In the genomic region with DNA sequence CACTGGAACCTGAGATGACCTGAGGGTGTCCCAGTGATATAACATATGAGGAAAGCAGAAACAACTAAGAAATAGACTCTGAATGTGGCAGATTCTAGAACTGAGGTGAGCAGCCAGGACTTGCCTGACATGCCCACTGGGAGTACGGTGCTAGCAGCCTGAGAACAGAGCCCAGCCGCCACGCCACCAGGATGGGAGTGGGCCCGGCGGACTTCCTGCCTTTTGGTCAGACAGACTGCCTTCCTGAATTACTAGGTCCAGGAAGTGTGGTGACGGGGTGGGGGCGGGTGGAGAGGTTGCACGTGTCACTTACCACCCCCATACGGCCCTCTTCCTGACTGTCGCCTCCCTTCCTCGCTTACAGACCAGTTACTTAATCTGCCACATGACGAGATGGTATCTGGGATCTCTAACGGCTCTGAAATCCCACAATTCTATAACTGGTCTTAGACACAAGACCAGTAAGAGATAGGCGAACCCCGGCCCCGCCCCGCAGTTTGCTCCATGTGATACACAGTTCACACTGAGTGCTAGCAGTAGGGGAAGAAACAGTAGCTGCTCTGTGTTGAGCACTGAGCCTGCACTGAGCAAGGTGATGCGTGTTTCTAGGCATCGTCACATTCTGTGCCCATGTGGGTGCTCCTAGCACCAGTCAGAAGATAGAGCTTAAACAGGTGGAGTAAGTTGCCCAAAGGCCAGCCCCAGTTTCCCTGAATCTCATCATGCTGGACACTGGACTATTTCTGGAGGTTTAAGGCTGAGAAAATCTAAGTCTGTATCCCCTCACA, we compare ENCODE assay signal across 7 cellular contexts.
DNase-seq lines count a peak whose midpoint lies in the region; ATAC-seq and TF ChIP-seq lines count a peak whose summit lies in the region.

No MANE protein-coding gene starts in this region.

- H3K27ac ChIP-seq in SK-N-SH (ENCODE audit: low read depth in 2 of 2, low read length in 1 of 2) (peak overlapping the region in 1 of 2 experiments; percentile 90; a peak in 2 of 4 replicates), mesodermal cell (ENCODE audit: low read depth, low read length, severe bottlenecking) (peak overlapping the region; percentile 1)

- peaks cover 18% of the 10 kb centered on the region for H3K4me1 Mint-ChIP-seq in activated naive CD8-positive, alpha-beta T cell (ENCODE audit: low read depth)

- no peaks in the 10 kb centered on the region for H3K36me3 ChIP-seq in SK-N-SH (replicated peaks in 1 of 2; ENCODE audit: control insufficient read depth in 1 of 2, insufficient read depth in 2 of 2, low read length in 1 of 2)
- no peaks in the 10 kb centered on the region for H3K36me3 ChIP-seq in mesodermal cell (ENCODE audit: control insufficient read depth, insufficient read depth, low read length)

- WGBS in SK-N-SH (ENCODE audit: low lambda C conversion rate): 57% methylated on average over 11 of the region's 19 CpGs
- WGBS in mesodermal cell (ENCODE audit: insufficient coverage in 2 of 2), 2 experiments: 66 to 69% methylated on average over 14 to 19 of the region's 19 CpGs

- H3K4me3 ChIP-seq in SK-N-SH (ENCODE audit: low read depth in 2 of 2, low read length in 1 of 2): no peak overlapping the region
- H3K4me3 ChIP-seq in mesodermal cell (ENCODE audit: extremely low read depth, insufficient read depth, low read length, poor library complexity, severe bottlenecking): no peak overlapping the region

- H3K9me2 ChIP-seq in SK-N-SH: no peaks in the 10 kb centered on the region

- peaks cover 7% of the 10 kb centered on the region for H3K27me3 ChIP-seq in SK-N-SH (ENCODE audit: insufficient read depth)

- H3K9me3 ChIP-seq in SK-N-SH: no peaks in the 10 kb centered on the region
- peaks cover 10% of the 10 kb centered on the region for H3K9me3 ChIP-seq in mesodermal cell (ENCODE audit: control insufficient read depth, low read length)

- POLR2A ChIA-PET in SK-N-SH (lab: Yijun Ruan, JAX): interaction anchor here (0.8 to 1.1 kb wide), 4 partner anchors 10 to 18 kb away, joined by 3 to 5 read pairs (median 3); no protein-coding TSS in a partner anchor

- H3K9me3 Mint-ChIP-seq in activated naive CD8-positive, alpha-beta T cell (ENCODE audit: low read depth): peaks cover 5% of the 10 kb centered on the region

- peak overlapping the region; percentile 69 for H3K4me3 Mint-ChIP-seq in activated naive CD8-positive, alpha-beta T cell

- CTCF ChIA-PET in SK-N-SH (lab: Yijun Ruan, JAX): interaction anchor here (0.6 to 2.2 kb wide), 5 partner anchors 16 to 474 kb away, joined by 3 to 5 read pairs (median 4); no protein-coding TSS in a partner anchor

- no peak; the same call in 1 of the 2 replicates for TF ChIP-seq RAD21 in SK-N-SH (IDR thresholded peaks at IDR 0.05; ENCODE audit: low read length)

- H3K4me2 ChIP-seq in SK-N-SH: no peak overlapping the region

- peaks cover 2% of the 10 kb centered on the region for H3K36me3 Mint-ChIP-seq in activated naive CD8-positive, alpha-beta T cell

- no peak for TF ChIP-seq CTCF in SK-N-SH (IDR thresholded peaks at IDR 0.05)

- H3K4me1 ChIP-seq in SK-N-SH (ENCODE audit: control insufficient read depth in 1 of 2, insufficient read depth in 2 of 2, low read depth in 1 of 2, low read length in 1 of 2) (peaks cover 0 to 40% of the 10 kb centered on the region in 2 experiments; a peak in 3 of 4 replicates), mesodermal cell (ENCODE audit: control insufficient read depth, insufficient read depth, low read length, poor library complexity, severe bottlenecking) (peaks cover 5% of the 10 kb centered on the region)

- H3K9ac ChIP-seq in SK-N-SH: no peak overlapping the region

- peak; percentile 60 for DNase-seq in H4 (ENCODE audit: low spot score)
- peak; percentile 71 for DNase-seq in SK-N-SH
- peak in 5 of 6 experiments; percentile 9 to 47 (median 29) for DNase-seq in stimulated activated naive CD4-positive, alpha-beta T cell (lab: John Stamatoyannopoulos, UW)
- DNase-seq in NCI-H187 treated with DMSO at 0.1 percent for 48 hours (lab: John Stamatoyannopoulos, UW): no peak

- H3F3A ChIP-seq in SK-N-SH (replicated peaks; ENCODE audit: insufficient read depth): no peaks in the 10 kb centered on the region

- H3K79me2 ChIP-seq in SK-N-SH (ENCODE audit: insufficient read depth): no peaks in the 10 kb centered on the region

- no peak overlapping the region for H2AFZ ChIP-seq in SK-N-SH (ENCODE audit: low read depth)

- peak in 1 of 2 experiments; percentile 57; a peak in 1 of 4 replicates for TF ChIP-seq EP300 in SK-N-SH (IDR thresholded peaks at IDR 0.05; ENCODE audit: borderline replicate concordance in 1 of 2, low read depth in 1 of 2, low read length in 1 of 2)

- no peaks in the 10 kb centered on the region for H4K20me1 ChIP-seq in SK-N-SH (ENCODE audit: insufficient read depth)

- no peaks in the 10 kb centered on the region for H3K27me3 Mint-ChIP-seq in activated naive CD8-positive, alpha-beta T cell

- no peak for ATAC-seq in GM18520 (IDR thresholded peaks at IDR 0.05; ENCODE audit: unreplicated experiment)

- peak overlapping the region; percentile 82 for H3K27ac Mint-ChIP-seq in activated naive CD8-positive, alpha-beta T cell

TF ChIP-seq in SK-N-SH, 30 proteins besides CTCF, POLR2A, EP300 and RAD21:
- TF ChIP-seq, protein P1, sequence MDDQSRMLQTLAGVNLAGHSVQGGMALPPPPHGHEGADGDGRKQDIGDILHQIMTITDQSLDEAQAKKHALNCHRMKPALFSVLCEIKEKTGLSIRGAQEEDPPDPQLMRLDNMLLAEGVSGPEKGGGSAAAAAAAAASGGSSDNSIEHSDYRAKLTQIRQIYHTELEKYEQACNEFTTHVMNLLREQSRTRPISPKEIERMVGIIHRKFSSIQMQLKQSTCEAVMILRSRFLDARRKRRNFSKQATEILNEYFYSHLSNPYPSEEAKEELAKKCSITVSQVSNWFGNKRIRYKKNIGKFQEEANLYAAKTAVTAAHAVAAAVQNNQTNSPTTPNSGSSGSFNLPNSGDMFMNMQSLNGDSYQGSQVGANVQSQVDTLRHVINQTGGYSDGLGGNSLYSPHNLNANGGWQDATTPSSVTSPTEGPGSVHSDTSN (IDR thresholded peaks at IDR 0.05): no peak
- TF ChIP-seq MXI1 (IDR thresholded peaks at IDR 0.05; ENCODE audit: low read depth, low read length): peak; percentile 72; the same call in 1 of the 2 replicates
- TF ChIP-seq, protein P2, sequence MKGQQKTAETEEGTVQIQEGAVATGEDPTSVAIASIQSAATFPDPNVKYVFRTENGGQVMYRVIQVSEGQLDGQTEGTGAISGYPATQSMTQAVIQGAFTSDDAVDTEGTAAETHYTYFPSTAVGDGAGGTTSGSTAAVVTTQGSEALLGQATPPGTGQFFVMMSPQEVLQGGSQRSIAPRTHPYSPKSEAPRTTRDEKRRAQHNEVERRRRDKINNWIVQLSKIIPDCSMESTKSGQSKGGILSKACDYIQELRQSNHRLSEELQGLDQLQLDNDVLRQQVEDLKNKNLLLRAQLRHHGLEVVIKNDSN (IDR thresholded peaks at IDR 0.05; ENCODE audit: borderline replicate concordance, low read depth): no peak
- TF ChIP-seq FOXM1 (IDR thresholded peaks at IDR 0.05; ENCODE audit: low read depth): no peak
- TF ChIP-seq TAF1 (IDR thresholded peaks at IDR 0.05; ENCODE audit: borderline replicate concordance, low read depth, low read length): no peak
- TF ChIP-seq GATA2 (CRISPR knock-in tag; IDR thresholded peaks at IDR 0.05): peak; percentile 62
- TF ChIP-seq FOSL2 (IDR thresholded peaks at IDR 0.05; ENCODE audit: borderline replicate concordance, low read depth): no peak
- TF ChIP-seq NRF1 (IDR thresholded peaks at IDR 0.05; ENCODE audit: low read depth, low read length): no peak
- TF ChIP-seq RCOR1 (IDR thresholded peaks at IDR 0.05; ENCODE audit: low read length): no peak
- 0 out of 2 replicates have a peak, but pooled peaks have one; percentile 55 for TF ChIP-seq FOXJ3 (CRISPR knock-in tag; IDR thresholded peaks at IDR 0.05)
- no peak for TF ChIP-seq EZH2phosphoT487 (IDR thresholded peaks at IDR 0.05; ENCODE audit: borderline replicate concordance, low read depth)
- TF ChIP-seq, protein P3, sequence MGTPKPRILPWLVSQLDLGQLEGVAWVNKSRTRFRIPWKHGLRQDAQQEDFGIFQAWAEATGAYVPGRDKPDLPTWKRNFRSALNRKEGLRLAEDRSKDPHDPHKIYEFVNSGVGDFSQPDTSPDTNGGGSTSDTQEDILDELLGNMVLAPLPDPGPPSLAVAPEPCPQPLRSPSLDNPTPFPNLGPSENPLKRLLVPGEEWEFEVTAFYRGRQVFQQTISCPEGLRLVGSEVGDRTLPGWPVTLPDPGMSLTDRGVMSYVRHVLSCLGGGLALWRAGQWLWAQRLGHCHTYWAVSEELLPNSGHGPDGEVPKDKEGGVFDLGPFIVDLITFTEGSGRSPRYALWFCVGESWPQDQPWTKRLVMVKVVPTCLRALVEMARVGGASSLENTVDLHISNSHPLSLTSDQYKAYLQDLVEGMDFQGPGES (IDR thresholded peaks at IDR 0.05; ENCODE audit: low read depth, low read length): no peak
- peak; percentile 30 for TF ChIP-seq CHD2 (IDR thresholded peaks at IDR 0.05; ENCODE audit: low read length, partially characterized antibody)
- no peak for TF ChIP-seq SMC3 (IDR thresholded peaks at IDR 0.05; ENCODE audit: low read depth, low read length)
- no peak for TF ChIP-seq RFX5 (IDR thresholded peaks at IDR 0.05; ENCODE audit: low read length)
- no peak for TF ChIP-seq TCF12 (IDR thresholded peaks at IDR 0.05)
- TF ChIP-seq TEAD4 (IDR thresholded peaks at IDR 0.05; ENCODE audit: borderline replicate concordance, insufficient read depth): no peak
- no peak for TF ChIP-seq YY1 (IDR thresholded peaks at IDR 0.05; ENCODE audit: low read depth)
TF ChIP-seq in SK-N-SH: peak in this region for 4.
